ENCODE assay signal across 10 cellular contexts in genomic region chr4:102308032-102308799, GRCh38. TPM values are rescaled to one million over a fixed set of nuclear protein-coding genes. Genes with fewer than 3 reads are reported as not detected.
DNase-seq lines count a peak whose midpoint lies in the region; TF ChIP-seq lines count a peak whose summit lies in the region.
"Had no signal": no experiment of that assay in that cellular context is flagged by ENCODE, and none has a peak within 500 bp of the region (broad histone marks: within the 10 kb centered on the region; RNA-seq: fewer than 3 reads in every experiment).

No MANE protein-coding gene starts in this region.

- H3K27ac ChIP-seq in HL-60 (replicated peaks) (no peak overlapping the region), WERI-Rb-1 (no peak overlapping the region), suprapubic skin (no peak overlapping the region)

- peaks cover 18% of the 10 kb centered on the region for H3K36me3 Mint-ChIP-seq in activated naive CD8-positive, alpha-beta T cell
- H3K36me3 Mint-ChIP-seq in neural crest cell (ENCODE audit: low read depth) = no peaks in the 10 kb centered on the region

- 50% methylated on average over 1 of the region's 1 CpG for WGBS in suprapubic skin

- no peak for TF ChIP-seq CTCF in HL-60 (IDR thresholded peaks at IDR 0.05; ENCODE audit: insufficient read depth, low read length)
- no peak for TF ChIP-seq CTCF in neural crest cell (conservative IDR thresholded peaks at IDR 0.05)
- TF ChIP-seq CTCF in WERI-Rb-1 (IDR thresholded peaks at IDR 0.05; ENCODE audit: low read depth, low read length) = no peak
- no peak for TF ChIP-seq CTCF in suprapubic skin (IDR thresholded peaks at IDR 0.05)

- DNase-seq in NCI-H524 (lab: John Stamatoyannopoulos, UW) = peak; percentile 20 to 41
- DNase-seq in NCI-H524 treated with DMSO at 0.1 percent for 48 hours (lab: John Stamatoyannopoulos, UW) = no peak
- peak; percentile 49 to 54 for DNase-seq in HL-60 (ENCODE audit: low read depth in 1 of 2, low spot score in 1 of 2)
- no peak for DNase-seq in neural crest cell (ENCODE audit: low read depth, low spot score)
- DNase-seq in activated effector memory CD4-positive, alpha-beta T cell treated with Interleukin-2 at 50 U/mL for 16 hours = no peak
- DNase-seq in WERI-Rb-1 = no peak
- DNase-seq in suprapubic skin (ENCODE audit: low spot score in 2 of 2) = no peak
- DNase-seq: activated CD4-positive, CD25-positive, alpha-beta regulatory T cell; effector memory CD4-positive, alpha-beta T cell had no signal

- H3K4me3 ChIP-seq in HL-60 (replicated peaks; ENCODE audit: insufficient read depth, low read length) (no peak overlapping the region), WERI-Rb-1 (ENCODE audit: low read depth, low read length) (no peak overlapping the region), suprapubic skin (no peak overlapping the region)

- H3K9me3 ChIP-seq in WERI-Rb-1 (ENCODE audit: severe bottlenecking) = no peaks in the 10 kb centered on the region
- no peaks in the 10 kb centered on the region for H3K9me3 ChIP-seq in suprapubic skin

- H3K4me1 Mint-ChIP-seq in activated naive CD8-positive, alpha-beta T cell (ENCODE audit: low read depth) = peaks cover 22% of the 10 kb centered on the region
- no peaks in the 10 kb centered on the region for H3K4me1 Mint-ChIP-seq in neural crest cell

- H3K27ac Mint-ChIP-seq in activated naive CD8-positive, alpha-beta T cell = peak overlapping the region; percentile 5
- H3K27ac Mint-ChIP-seq in neural crest cell (ENCODE audit: unreplicated experiment) = peak overlapping the region; percentile 36

- H3K9me3 Mint-ChIP-seq in activated naive CD8-positive, alpha-beta T cell (ENCODE audit: low read depth) = no peaks in the 10 kb centered on the region
- no peaks in the 10 kb centered on the region for H3K9me3 Mint-ChIP-seq in neural crest cell

- H3K4me1 ChIP-seq in suprapubic skin = peaks cover 3% of the 10 kb centered on the region

- H3K27me3 ChIP-seq in HL-60 (ENCODE audit: insufficient read depth, poor library complexity, severe bottlenecking) = no peaks in the 10 kb centered on the region
- H3K27me3 ChIP-seq in WERI-Rb-1 (ENCODE audit: insufficient read depth, low read depth, severe bottlenecking) = no peaks in the 10 kb centered on the region
- H3K27me3 ChIP-seq in suprapubic skin = no peaks in the 10 kb centered on the region

- TF ChIP-seq EP300 in suprapubic skin (IDR thresholded peaks at IDR 0.05) = no peak

- peaks cover 10% of the 10 kb centered on the region for H3K36me3 ChIP-seq in WERI-Rb-1
- no peaks in the 10 kb centered on the region for H3K36me3 ChIP-seq in suprapubic skin

- no peaks in the 10 kb centered on the region for H3K27me3 Mint-ChIP-seq in activated naive CD8-positive, alpha-beta T cell
- H3K27me3 Mint-ChIP-seq in neural crest cell (ENCODE audit: low read depth) = no peaks in the 10 kb centered on the region

- no peak for TF ChIP-seq POLR2A in suprapubic skin (IDR thresholded peaks at IDR 0.05)

- H3K4me3 Mint-ChIP-seq in activated naive CD8-positive, alpha-beta T cell = no peak overlapping the region
- H3K4me3 Mint-ChIP-seq in neural crest cell = no peak overlapping the region

RNA-seq across cellular contexts. Expression of gene SLC39A8, which starts 37.1 kb away (rescaled TPM):
- 11.1 and 11.4 TPM in 2 replicates for total RNA-seq in neural crest cell
- 10 to 100 TPM; 15.0 to 24.1 (median 20.2) TPM for total RNA-seq in suprapubic skin

Comparison
In these comparisons a context has a peak if more than half of its experiments do, and no peak if none do; other contexts are left out.
1. DNase-seq: peak in NCI-H524 (2 of 2) and HL-60 (2 of 2); none in NCI-H524 treated with DMSO at 0.1 percent for 48 hours (single experiment), neural crest cell (single experiment), activated effector memory CD4-positive, alpha-beta T cell treated with Interleukin-2 at 50 U/mL for 16 hours (single experiment), WERI-Rb-1 (single experiment) and suprapubic skin (0 of 2).